In genomic region chr7:2417981-2418481, GRCh38 we compare ENCODE assay signal across 11 cellular contexts. TPM values are rescaled to one million over a fixed set of nuclear protein-coding genes. Genes with fewer than 3 reads are reported as not detected.
DNase-seq lines count a peak whose midpoint lies in the region; ATAC-seq and TF ChIP-seq lines count a peak whose summit lies in the region.
"Had no signal": no experiment of that assay in that cellular context is flagged by ENCODE, and none has a peak within 500 bp of the region (broad histone marks: within the 10 kb centered on the region; RNA-seq: fewer than 3 reads in every experiment).

No MANE protein-coding gene starts in this region.

- H3K4me3 ChIP-seq in sigmoid colon: no peak overlapping the region

- no peaks in the 10 kb centered on the region for H3K27me3 ChIP-seq in sigmoid colon

- no peak for TF ChIP-seq POLR2A in sigmoid colon (IDR thresholded peaks at IDR 0.05)

- H3K36me3 ChIP-seq in KOPT-K1 (ENCODE audit: insufficient read depth, low read length) (peaks cover 61% of the 10 kb centered on the region), sigmoid colon (no peaks in the 10 kb centered on the region)
- H3K36me3 ChIP-seq: WERI-Rb-1 had no signal

- peak; percentile 82 for ATAC-seq in activated CD8-positive, alpha-beta memory T cell treated with anti-CD3 and anti-CD28 coated beads, Interleukin-2, amount 10 ng/mL, durations not matched to agents 7 days and 5 days
- no peak for ATAC-seq in GM19452 (IDR thresholded peaks at IDR 0.05; ENCODE audit: unreplicated experiment)

- H3K4me1 ChIP-seq in sigmoid colon: peaks cover 0 to 21% (median 19%) of the 10 kb centered on the region in 4 donors

- peak overlapping the region; percentile 61 for H3K27ac ChIP-seq in KOPT-K1 (ENCODE audit: low read depth, low read length, poor library complexity, severe bottlenecking)
- no peak overlapping the region for H3K27ac ChIP-seq in sigmoid colon
- H3K27ac ChIP-seq: WERI-Rb-1 had no signal

- TF ChIP-seq EP300 in sigmoid colon (IDR thresholded peaks at IDR 0.05): no peak

- peak overlapping the region; percentile 84 for H3K27ac Mint-ChIP-seq in activated CD8-positive, alpha-beta memory T cell treated with anti-CD3 and anti-CD28 coated beads, Interleukin-2, amount 10 ng/mL, durations not matched to agents 7 days and 5 days

- H3K4me1 Mint-ChIP-seq in activated CD8-positive, alpha-beta memory T cell treated with anti-CD3 and anti-CD28 coated beads, Interleukin-2, amount 10 ng/mL, durations not matched to agents 7 days and 5 days: peaks cover 52% of the 10 kb centered on the region

- WGBS in sigmoid colon, 2 donors: 64 to 78% methylated on average over 15 of the region's 15 CpGs

- peak; percentile 88 for DNase-seq in activated CD8-positive, alpha-beta memory T cell treated with anti-CD3 and anti-CD28 coated beads, Interleukin-2, amount 10 ng/mL, durations not matched to agents 7 days and 5 days
- DNase-seq in fibroblast of gingiva (ENCODE audit: low read depth) (peak; percentile 37), retina (no peak), sigmoid colon (no peak)
- peak; percentile 58 for DNase-seq in stimulated activated CD8-positive, alpha-beta memory T cell treated with anti-CD3 and anti-CD28 coated beads, Interleukin-4, amount 100 ng/mL, for 24 hours (ENCODE audit: low read depth)
- DNase-seq: NCI-H2171, WERI-Rb-1 had no signal

- CTCF ChIA-PET in activated CD8-positive, alpha-beta memory T cell treated with anti-CD3 and anti-CD28 coated beads, Interleukin-2, amount 10 ng/mL, durations not matched to agents 7 days and 5 days (lab: Charles Lee): interaction anchor here (0.8 to 1.9 kb wide), 5 partner anchors 11 to 70 kb away, joined by 4 to 8 read pairs (median 4); no protein-coding TSS in a partner anchor

- H3K9me3 Mint-ChIP-seq in activated CD8-positive, alpha-beta memory T cell treated with anti-CD3 and anti-CD28 coated beads, Interleukin-2, amount 10 ng/mL, durations not matched to agents 7 days and 5 days (ENCODE audit: low read depth): no peaks in the 10 kb centered on the region

- peaks cover 46% of the 10 kb centered on the region for H3K36me3 Mint-ChIP-seq in activated CD8-positive, alpha-beta memory T cell treated with anti-CD3 and anti-CD28 coated beads, Interleukin-2, amount 10 ng/mL, durations not matched to agents 7 days and 5 days

- H3K9me3 ChIP-seq in KOPT-K1 (ENCODE audit: insufficient read depth, low read length, poor library complexity, severe bottlenecking) (no peaks in the 10 kb centered on the region), sigmoid colon (no peaks in the 10 kb centered on the region)

- intact Hi-C loops in sigmoid colon (cut with DNase I): no loop called here

- TF ChIP-seq CTCF in sigmoid colon (IDR thresholded peaks at IDR 0.05): no peak

- H3K4me3 Mint-ChIP-seq in activated CD8-positive, alpha-beta memory T cell treated with anti-CD3 and anti-CD28 coated beads, Interleukin-2, amount 10 ng/mL, durations not matched to agents 7 days and 5 days: peak overlapping the region; percentile 53

- no peaks in the 10 kb centered on the region for H3K27me3 Mint-ChIP-seq in activated CD8-positive, alpha-beta memory T cell treated with anti-CD3 and anti-CD28 coated beads, Interleukin-2, amount 10 ng/mL, durations not matched to agents 7 days and 5 days

RNA-seq across cellular contexts. Expression of gene CHST12, which starts 14.6 kb away (rescaled TPM):
- total RNA-seq in activated CD8-positive, alpha-beta memory T cell treated with anti-CD3 and anti-CD28 coated beads, Interleukin-2, amount 10 ng/mL, durations not matched to agents 7 days and 5 days: 100 to 1,000 TPM in 1 of 2 experiments, 10 to 100 TPM in 1; 70.8 to 103 TPM
- 10 to 100 TPM in 3 of 4 donors, 1 to 10 TPM in 1; 7.5 to 10.9 (median 10.4) TPM for total RNA-seq in sigmoid colon
- polyA plus RNA-seq in sigmoid colon: 10 to 100 TPM in 1 of 3 donors, 1 to 10 TPM in 2; 1.2 to 11.9 (median 3.2) TPM

RNA-seq across cellular contexts. Expression of gene GRIFIN, which starts 58.2 kb away (rescaled TPM):
- not detected for total RNA-seq in activated CD8-positive, alpha-beta memory T cell treated with anti-CD3 and anti-CD28 coated beads, Interleukin-2, amount 10 ng/mL, durations not matched to agents 7 days and 5 days
- not detected for total RNA-seq in sigmoid colon
- polyA plus RNA-seq in sigmoid colon: not detected
- total RNA-seq: temporal lobe had no signal
- polyA plus RNA-seq: neural cell had no signal

Comparison
In these comparisons a context has a peak if more than half of its experiments do, and no peak if none do; other contexts are left out.
1. DNase-seq: peak in activated CD8-positive, alpha-beta memory T cell treated with anti-CD3 and anti-CD28 coated beads, Interleukin-2, amount 10 ng/mL, durations not matched to agents 7 days and 5 days (single experiment), fibroblast of gingiva (single experiment) and stimulated activated CD8-positive, alpha-beta memory T cell treated with anti-CD3 and anti-CD28 coated beads, Interleukin-4, amount 100 ng/mL, for 24 hours (single experiment); none in retina (single experiment) and sigmoid colon (single experiment).
2. RNA of gene CHST12, which starts 14.6 kb away (total RNA-seq): 70.8 to 103 TPM in activated CD8-positive, alpha-beta memory T cell treated with anti-CD3 and anti-CD28 coated beads, Interleukin-2, amount 10 ng/mL, durations not matched to agents 7 days and 5 days; 7.5 to 10.9 TPM in sigmoid colon; every median in the first group is over 4 times any median in the second.